ENCODE assay signal across 10 cellular contexts in genomic region chr11:86360775-86361395, GRCh38. TPM values are rescaled to one million over a fixed set of nuclear protein-coding genes. Genes with fewer than 3 reads are reported as not detected.
A peak's percentile ranks its signal among the peaks of the same experiment; 100 is the strongest.
DNase-seq lines count a peak whose midpoint lies in the region; ATAC-seq and TF ChIP-seq lines count a peak whose summit lies in the region.
"Had no signal": no experiment of that assay in that cellular context is flagged by ENCODE, and none has a peak within 500 bp of the region (broad histone marks: within the 10 kb centered on the region; RNA-seq: fewer than 3 reads in every experiment).

No MANE protein-coding gene starts in this region.

- in situ Hi-C loops in astrocyte of the cerebellum (cut with HindIII; ENCODE audit: low sequenced_read_pairs) = no loop called here

- H3K36me3 Mint-ChIP-seq in stimulated activated effector memory CD8-positive, alpha-beta T cell treated with anti-CD3 and anti-CD28 coated beads, Interleukin-12 subunit alpha, Interleukin-12 subunit beta, amount 100 ng/mL, for 72 hours = no peaks in the 10 kb centered on the region
- H3K36me3 Mint-ChIP-seq in natural killer cell treated with Interleukin-12 subunit alpha and Interleukin-12 subunit beta and Interleukin-15 and Interleukin-18, amount 100 ng/mL, for 72 hours = no peaks in the 10 kb centered on the region
- H3K36me3 Mint-ChIP-seq: immature natural killer cell had no signal

- peaks cover 3% of the 10 kb centered on the region for H3K9me3 Mint-ChIP-seq in stimulated activated effector memory CD8-positive, alpha-beta T cell treated with anti-CD3 and anti-CD28 coated beads, Interleukin-12 subunit alpha, Interleukin-12 subunit beta, amount 100 ng/mL, for 72 hours
- H3K9me3 Mint-ChIP-seq in natural killer cell treated with Interleukin-12 subunit alpha and Interleukin-12 subunit beta and Interleukin-15 and Interleukin-18, amount 100 ng/mL, for 72 hours = no peaks in the 10 kb centered on the region

- H3K27ac Mint-ChIP-seq in stimulated activated effector memory CD8-positive, alpha-beta T cell treated with anti-CD3 and anti-CD28 coated beads, Interleukin-12 subunit alpha, Interleukin-12 subunit beta, amount 100 ng/mL, for 72 hours = no peak overlapping the region
- no peak overlapping the region for H3K27ac Mint-ChIP-seq in natural killer cell treated with Interleukin-12 subunit alpha and Interleukin-12 subunit beta and Interleukin-15 and Interleukin-18, amount 100 ng/mL, for 72 hours
- H3K27ac Mint-ChIP-seq: immature natural killer cell had no signal

- H3K4me3 Mint-ChIP-seq in stimulated activated effector memory CD8-positive, alpha-beta T cell treated with anti-CD3 and anti-CD28 coated beads, Interleukin-12 subunit alpha, Interleukin-12 subunit beta, amount 100 ng/mL, for 72 hours = no peak overlapping the region
- no peak overlapping the region for H3K4me3 Mint-ChIP-seq in natural killer cell treated with Interleukin-12 subunit alpha and Interleukin-12 subunit beta and Interleukin-15 and Interleukin-18, amount 100 ng/mL, for 72 hours
- H3K4me3 Mint-ChIP-seq: immature natural killer cell had no signal

- CTCF ChIA-PET in BJ (lab: Yijun Ruan, JAX) = interaction anchor here (0.6 to 4.8 kb wide), 23 partner anchors 10 to 571 kb away, joined by 3 to 25 read pairs (median 3); no protein-coding TSS in a partner anchor

- no peak overlapping the region for H3K4me3 ChIP-seq in BJ (ENCODE audit: low read depth, low read length)
- no peak overlapping the region for H3K4me3 ChIP-seq in astrocyte of the cerebellum (ENCODE audit: low read depth, low read length)

- H3K36me3 ChIP-seq in BJ (ENCODE audit: control insufficient read depth, insufficient read depth, low read length) = no peaks in the 10 kb centered on the region

- no peaks in the 10 kb centered on the region for H3K27me3 Mint-ChIP-seq in natural killer cell treated with Interleukin-12 subunit alpha and Interleukin-12 subunit beta and Interleukin-15 and Interleukin-18, amount 100 ng/mL, for 72 hours

- ATAC-seq in stimulated activated effector memory CD8-positive, alpha-beta T cell treated with anti-CD3 and anti-CD28 coated beads, Interleukin-12 subunit alpha, Interleukin-12 subunit beta, amount 100 ng/mL, for 72 hours = no peak
- ATAC-seq in natural killer cell treated with Interleukin-12 subunit alpha and Interleukin-12 subunit beta and Interleukin-15 and Interleukin-18, amount 100 ng/mL, for 72 hours = no peak
- ATAC-seq in GM21367 (IDR thresholded peaks at IDR 0.05; ENCODE audit: unreplicated experiment) = no peak

- TF ChIP-seq CTCF in BJ (IDR thresholded peaks at IDR 0.05; ENCODE audit: insufficient read depth, low read depth, low read length) (peak; percentile 51), astrocyte of the cerebellum (IDR thresholded peaks at IDR 0.05; ENCODE audit: low read depth, low read length, missing control alignments) (peak; percentile 42)

- no peaks in the 10 kb centered on the region for H3K4me1 Mint-ChIP-seq in stimulated activated effector memory CD8-positive, alpha-beta T cell treated with anti-CD3 and anti-CD28 coated beads, Interleukin-12 subunit alpha, Interleukin-12 subunit beta, amount 100 ng/mL, for 72 hours
- peaks cover 0 to 4% of the 10 kb centered on the region in 2 donors for H3K4me1 Mint-ChIP-seq in natural killer cell treated with Interleukin-12 subunit alpha and Interleukin-12 subunit beta and Interleukin-15 and Interleukin-18, amount 100 ng/mL, for 72 hours (ENCODE audit: low read depth in 2 of 2)
- H3K4me1 Mint-ChIP-seq: immature natural killer cell had no signal

- POLR2A ChIA-PET in BJ (lab: Charles Lee) = no interaction called here

- H3K27me3 ChIP-seq in BJ (ENCODE audit: control insufficient read depth, insufficient read depth, low read length) = no peaks in the 10 kb centered on the region

- DNase-seq in BJ (ENCODE audit: low read depth) = peak; percentile 8
- DNase-seq in HS-5 (ENCODE audit: low read depth) = peak; percentile 23
- DNase-seq in astrocyte of the cerebellum (ENCODE audit: low read depth) = peak; percentile 18
- DNase-seq in left kidney (ENCODE audit: low read depth, low spot score) = peak; percentile 39
- no peak for DNase-seq in stimulated activated effector memory CD8-positive, alpha-beta T cell treated with anti-CD3 and anti-CD28 coated beads, Interleukin-12 subunit alpha, Interleukin-12 subunit beta, amount 100 ng/mL, for 72 hours (ENCODE audit: low spot score in 2 of 2)
- no peak for DNase-seq in natural killer cell treated with Interleukin-12 subunit alpha and Interleukin-12 subunit beta and Interleukin-15 and Interleukin-18, amount 100 ng/mL, for 72 hours (ENCODE audit: low spot score)
- no peak for DNase-seq in stimulated activated CD4-positive, alpha-beta T cell treated with anti-CD3 and anti-CD28 coated beads, Interleukin-2, amount 100 ng/mL, for 48 hours
- DNase-seq: immature natural killer cell, T-helper 2 cell had no signal

RNA-seq across cellular contexts. Expression of gene CCDC81, which starts 13.8 kb away (rescaled TPM):
- polyA plus RNA-seq in BJ (2011; rRNA removed) = 4.3 and 6.3 TPM in 2 replicates
- polyA minus RNA-seq in BJ (2011; rRNA and poly(A)+ RNA removed) = 2.9 and 4.4 TPM in 2 replicates
- 1 to 10 TPM in 1 of 2 donors, under 1 TPM in 1; 0.67 to 2.8 TPM for total RNA-seq in natural killer cell treated with Interleukin-12 subunit alpha and Interleukin-12 subunit beta and Interleukin-15 and Interleukin-18, amount 100 ng/mL, for 72 hours

RNA-seq across cellular contexts. Expression of gene HIKESHI, which starts 58.8 kb away (rescaled TPM):
- polyA plus RNA-seq in BJ (2011; rRNA removed) = 60.5 and 119 TPM in 2 replicates
- 20.7 and 21.4 TPM in 2 replicates for polyA minus RNA-seq in BJ (2011; rRNA and poly(A)+ RNA removed)
- 10 to 100 TPM; 42.7 to 64.3 TPM for total RNA-seq in natural killer cell treated with Interleukin-12 subunit alpha and Interleukin-12 subunit beta and Interleukin-15 and Interleukin-18, amount 100 ng/mL, for 72 hours

Comparison
In these comparisons a context has a peak if more than half of its experiments do, and no peak if none do; other contexts are left out.
1. DNase-seq: peak in BJ (single experiment), HS-5 (single experiment), astrocyte of the cerebellum (single experiment) and left kidney (single experiment); none in stimulated activated effector memory CD8-positive, alpha-beta T cell treated with anti-CD3 and anti-CD28 coated beads, Interleukin-12 subunit alpha, Interleukin-12 subunit beta, amount 100 ng/mL, for 72 hours (0 of 2), natural killer cell treated with Interleukin-12 subunit alpha and Interleukin-12 subunit beta and Interleukin-15 and Interleukin-18, amount 100 ng/mL, for 72 hours (single experiment) and stimulated activated CD4-positive, alpha-beta T cell treated with anti-CD3 and anti-CD28 coated beads, Interleukin-2, amount 100 ng/mL, for 48 hours (0 of 2).